ENCODE assay signal across 10 cellular contexts in genomic region chr19:47418595-47419036, GRCh38. TPM values are rescaled to one million over a fixed set of nuclear protein-coding genes. Genes with fewer than 3 reads are reported as not detected.
DNase-seq lines count a peak whose midpoint lies in the region; ATAC-seq, FAIRE-seq and TF ChIP-seq lines count a peak whose summit lies in the region.
"Had no signal": no experiment of that assay in that cellular context is flagged by ENCODE, and none has a peak within 500 bp of the region (broad histone marks: within the 10 kb centered on the region; RNA-seq: fewer than 3 reads in every experiment).

No MANE protein-coding gene starts in this region.

- no peaks in the 10 kb centered on the region for H3K9me2 ChIP-seq in GM23338 (ENCODE audit: insufficient read depth)

- H3K9me3 Mint-ChIP-seq in GM23338: peaks cover 5% of the 10 kb centered on the region

- peaks cover 77% of the 10 kb centered on the region for H3K27me3 ChIP-seq in GM23338 (ENCODE audit: insufficient read depth)
- H3K27me3 ChIP-seq in iPS DF 6.9 (ENCODE audit: control insufficient read depth, insufficient read depth, low read length): peaks cover 44% of the 10 kb centered on the region

- peak overlapping the region; percentile 71 for H3K4me3 Mint-ChIP-seq in GM23338

- WGBS in iPS DF 6.9 (ENCODE audit: insufficient coverage, insufficient read length): no CpG with 5 or more reads among the region's 16 CpGs

- H3K4me1 ChIP-seq in GM23338 (ENCODE audit: insufficient read depth): peaks cover 43% of the 10 kb centered on the region
- H3K4me1 ChIP-seq in iPS DF 6.9 (ENCODE audit: control insufficient read depth, insufficient read depth, low read length): peaks cover 6% of the 10 kb centered on the region

- peaks cover 17% of the 10 kb centered on the region for H3F3A ChIP-seq in GM23338 (replicated peaks; ENCODE audit: low read depth)

- H3K9me3 ChIP-seq in iPS DF 6.9 (ENCODE audit: control insufficient read depth, insufficient read depth, low read length): no peaks in the 10 kb centered on the region

- H3K79me2 ChIP-seq in GM23338 (replicated peaks; ENCODE audit: insufficient read depth): 0 out of 2 replicates have a peak, but pooled peaks cover 7% of the 10 kb centered on the region

- H3K36me3 ChIP-seq in GM23338 (ENCODE audit: insufficient read depth) (no peaks in the 10 kb centered on the region), iPS DF 6.9 (ENCODE audit: control insufficient read depth, insufficient read depth, low read length) (peaks cover 8% of the 10 kb centered on the region)

- H3K4me3 ChIP-seq in GM23338 (peak overlapping the region; percentile 91), WI38 (ENCODE audit: low read depth, low read length) (peak overlapping the region; percentile 75), iPS DF 6.9 (ENCODE audit: low read length) (peak overlapping the region; percentile 47; the same call in 1 of the 2 replicates), skeletal muscle cell (ENCODE audit: low read depth, low read length) (peak overlapping the region; percentile 73)

- H3K27ac Mint-ChIP-seq in GM23338: no peak overlapping the region

- H4K20me1 ChIP-seq in GM23338 (replicated peaks; ENCODE audit: insufficient read depth): no peaks in the 10 kb centered on the region

- ATAC-seq in GM23338 (peak; percentile 6), GM18520 (IDR thresholded peaks at IDR 0.05; ENCODE audit: unreplicated experiment) (no peak)

- FAIRE-seq in frontal cortex (lab: Jason Lieb, UNC): no peak
- FAIRE-seq: endometrium had no signal

- DNase-seq in GM23338 (ENCODE audit: low spot score) (peak; percentile 67), iPS DF 6.9 (ENCODE audit: low read depth, low spot score) (no peak), skeletal muscle cell (ENCODE audit: low read depth) (no peak), frontal cortex (ENCODE audit: low spot score in 2 of 2) (no peak), SKM-1 (lab: John Stamatoyannopoulos, UW; ENCODE audit: unreplicated experiment) (no peak)
- no peak for DNase-seq in stimulated activated CD4-positive, alpha-beta T cell treated with anti-CD3 and anti-CD28 coated beads, Interleukin-4, amount 100 ng/mL, for 1 hour
- DNase-seq: NCI-H1092 had no signal

- H3K27ac ChIP-seq in GM23338 (ENCODE audit: low read depth): no peak overlapping the region
- H3K27ac ChIP-seq in iPS DF 6.9 (ENCODE audit: low read length): no peak overlapping the region

- no peak for TF ChIP-seq CTCF in GM23338 (conservative IDR thresholded peaks at IDR 0.05; ENCODE audit: low read depth in 2 of 2)
- no peak for TF ChIP-seq CTCF in WI38 (IDR thresholded peaks at IDR 0.05; ENCODE audit: low read depth, low read length)

- peaks cover 74% of the 10 kb centered on the region for H3K27me3 Mint-ChIP-seq in GM23338 (ENCODE audit: insufficient read depth, low read depth, poor library complexity)

- H3K4me2 ChIP-seq in GM23338: peak overlapping the region; percentile 100

- peaks cover 59% of the 10 kb centered on the region for H3K4me1 Mint-ChIP-seq in GM23338

- peak overlapping the region; percentile 80 for H2AFZ ChIP-seq in GM23338

- H3K36me3 Mint-ChIP-seq in GM23338 (ENCODE audit: low read depth): peaks cover 12% of the 10 kb centered on the region

TF ChIP-seq in GM23338, 12 proteins besides CTCF, POLR2A, EP300 and RAD21 (continues in another document):
- TF ChIP-seq STAT1 (IDR thresholded peaks at IDR 0.05; ENCODE audit: unreplicated experiment) (no peak), NANOG (IDR thresholded peaks at IDR 0.05; ENCODE audit: borderline replicate concordance) (no peak), EZH2phosphoT487 (IDR thresholded peaks at IDR 0.05; ENCODE audit: unreplicated experiment) (no peak), EZH2 (IDR thresholded peaks at IDR 0.05; ENCODE audit: low read depth, unreplicated experiment) (no peak), ZNF331 (CRISPR knock-in tag; IDR thresholded peaks at IDR 0.05; ENCODE audit: low read depth) (no peak), ZNF114 (CRISPR knock-in tag; IDR thresholded peaks at IDR 0.05) (no peak), ETS1 (IDR thresholded peaks at IDR 0.05) (no peak), REST (IDR thresholded peaks at IDR 0.05; ENCODE audit: unreplicated experiment) (no peak), JUNB (IDR thresholded peaks at IDR 0.05; ENCODE audit: unreplicated experiment) (no peak), CREB1 (CRISPR knock-in tag; IDR thresholded peaks at IDR 0.05; ENCODE audit: low read depth) (no peak)

RNA-seq across cellular contexts. Expression of gene MEIS3, which starts 0.7 kb away (rescaled TPM):
- total RNA-seq in GM23338 (2014; rRNA removed; shearing (Covaris generic)): 33.7 and 40.7 TPM in 2 replicates
- polyA plus RNA-seq in GM23338 (2016; fragmentation: Nextera tagmentation; extraction: Ambion mirVana): 20.6 and 20.8 TPM in 2 replicates
- 104 TPM for total RNA-seq in frontal cortex

RNA-seq across cellular contexts. Expression of gene SLC8A2, which starts 53.1 kb away (rescaled TPM):
- total RNA-seq in GM23338 (2014; rRNA removed; shearing (Covaris generic)): 10.0 and 11.6 TPM in 2 replicates
- polyA plus RNA-seq in GM23338 (2016; fragmentation: Nextera tagmentation; extraction: Ambion mirVana): 0.86 and 1.1 TPM in 2 replicates
- total RNA-seq in frontal cortex: 25.3 TPM
